16 cellular contexts compared by ENCODE assay signal in the genomic region with DNA sequence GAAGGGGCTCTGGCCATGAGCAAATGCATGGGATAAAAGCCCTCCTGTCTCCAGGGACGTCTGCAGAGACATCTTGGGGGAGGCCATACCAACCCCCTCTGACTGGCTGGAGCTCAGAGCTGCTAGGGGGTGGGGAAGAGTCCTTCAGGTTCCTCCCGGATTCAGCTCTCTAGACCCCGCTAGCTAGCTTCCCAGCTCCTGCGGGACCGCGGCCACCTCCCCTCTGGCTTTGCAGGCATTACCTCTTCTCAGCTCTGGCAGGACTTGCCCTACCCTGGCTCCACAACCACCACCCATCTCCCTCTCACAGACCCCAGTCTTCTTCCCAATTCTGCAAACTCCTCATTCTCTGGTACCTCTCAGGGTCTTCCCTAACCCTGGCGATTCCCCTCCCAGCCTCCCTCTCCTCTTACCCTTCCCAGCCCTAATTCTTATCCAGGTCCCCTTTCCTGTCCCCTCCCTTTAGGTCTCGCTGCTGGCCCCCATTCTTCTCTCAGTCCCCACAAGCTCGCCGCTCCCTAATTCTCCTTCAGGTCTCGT. TPM values are rescaled to one million over a fixed set of nuclear protein-coding genes. Genes with fewer than 3 reads are reported as not detected.
DNase-seq lines count a peak whose midpoint lies in the region; ATAC-seq and TF ChIP-seq lines count a peak whose summit lies in the region.
"Had no signal": no experiment of that assay in that cellular context is flagged by ENCODE, and none has a peak within 500 bp of the region (broad histone marks: within the 10 kb centered on the region; RNA-seq: fewer than 3 reads in every experiment).

No MANE protein-coding gene starts in this region.

- H3K4me1 ChIP-seq in HUES6 (ENCODE audit: control insufficient read depth, insufficient read depth, low read length) (0 out of 2 replicates have a peak, but pooled peaks cover 4% of the 10 kb centered on the region), ovary (ENCODE audit: insufficient read depth) (peaks cover 2% of the 10 kb centered on the region)

- no peaks in the 10 kb centered on the region for H3K36me3 Mint-ChIP-seq in progenitor cell of endocrine pancreas (ENCODE audit: insufficient read depth)
- H3K36me3 Mint-ChIP-seq: CD14-positive monocyte had no signal

- H3K9me3 ChIP-seq in HUES6 (ENCODE audit: control insufficient read depth, insufficient read depth, low read depth, low read length) (peaks cover 7% of the 10 kb centered on the region), ovary (peaks cover 0 to 7% of the 10 kb centered on the region in 2 donors)
- H3K9me3 ChIP-seq: thyroid gland had no signal

- peak overlapping the region; percentile 91 for H3K4me3 ChIP-seq in HUES6 (ENCODE audit: low read depth, low read length)
- no peak overlapping the region for H3K4me3 ChIP-seq in ovary

- H3K9me3 Mint-ChIP-seq in progenitor cell of endocrine pancreas (ENCODE audit: low read depth) = no peaks in the 10 kb centered on the region
- H3K9me3 Mint-ChIP-seq: dendritic cell treated with granulocyte-macrophage colony-stimulating factor and Interleukin-4, amounts not matched to agents 40 ng/mL and 50 ng/mL, for 4 days had no signal

- H3K27me3 ChIP-seq in HUES6 (ENCODE audit: control insufficient read depth, insufficient read depth, low read length) (peaks cover 75% of the 10 kb centered on the region), ovary (no peaks in the 10 kb centered on the region)
- H3K27me3 ChIP-seq: thyroid gland had no signal

- H3K4me3 Mint-ChIP-seq in progenitor cell of endocrine pancreas (ENCODE audit: low read depth) = peak overlapping the region; percentile 75
- H3K4me3 Mint-ChIP-seq: dendritic cell treated with granulocyte-macrophage colony-stimulating factor and Interleukin-4, amounts not matched to agents 40 ng/mL and 50 ng/mL, for 4 days had no signal

- H3K27ac ChIP-seq in HUES6 (ENCODE audit: low read depth, low read length) (no peak overlapping the region), ovary (no peak overlapping the region)
- H3K27ac ChIP-seq: thyroid gland had no signal

- no peak for TF ChIP-seq POLR2A in ovary (IDR thresholded peaks at IDR 0.05)

- H3K27me3 Mint-ChIP-seq in progenitor cell of endocrine pancreas = peaks cover 40% of the 10 kb centered on the region

- intact Hi-C loops in ovary (cut with DNase I) = no loop called here

- 5 to 16% (median 9%) methylated on average over 11 of the region's 11 CpGs for WGBS in ovary, 3 donors

- no peak for ATAC-seq in GM18868 (IDR thresholded peaks at IDR 0.05; ENCODE audit: unreplicated experiment)

- no peaks in the 10 kb centered on the region for H3K36me3 ChIP-seq in HUES6 (ENCODE audit: control insufficient read depth, insufficient read depth, low read length)
- no peaks in the 10 kb centered on the region for H3K36me3 ChIP-seq in ovary
- H3K36me3 ChIP-seq: thyroid gland had no signal

- TF ChIP-seq CTCF in progenitor cell of endocrine pancreas (IDR thresholded peaks at IDR 0.05; ENCODE audit: unreplicated experiment) (no peak), ovary (IDR thresholded peaks at IDR 0.05) (no peak)

- H3K9ac ChIP-seq in HUES6 (ENCODE audit: low read length) = no peak overlapping the region

- H3K27ac Mint-ChIP-seq in progenitor cell of endocrine pancreas = no peak overlapping the region
- H3K27ac Mint-ChIP-seq: CD14-positive monocyte; dendritic cell treated with granulocyte-macrophage colony-stimulating factor and Interleukin-4, amounts not matched to agents 40 ng/mL and 50 ng/mL, for 4 days had no signal

- no peak for TF ChIP-seq EP300 in ovary (IDR thresholded peaks at IDR 0.05)

- DNase-seq in cerebellar cortex (ENCODE audit: low spot score) = peak; percentile 40
- peak; percentile 23 for DNase-seq in iPS-NIHi11 (ENCODE audit: low spot score)
- DNase-seq in progenitor cell of endocrine pancreas (ENCODE audit: low spot score, unreplicated experiment) = no peak
- DNase-seq in activated CD4-positive, alpha-beta T cell treated with anti-CD3 and anti-CD28 coated beads, Interleukin-2, amount 50 U/mL, for 4 hours = no peak
- DNase-seq in ovary = no peak
- DNase-seq: activated CD4-positive, alpha-beta T cell treated with anti-CD3 and anti-CD28 coated beads, Interleukin-2, amount 50 U/mL, for 1 hour; MM.1S; NK-92 treated with Interleukin-12 subunit alpha and Interleukin-12 subunit beta, amount 100 ng/mL, for 24 hours; SIG-M5; stimulated activated CD4-positive, alpha-beta T cell treated with anti-CD3 and anti-CD28 coated beads, Interleukin-2, amount 100 ng/mL, for 48 hours; T1000 had no signal

- peaks cover 17% of the 10 kb centered on the region for H3K4me1 Mint-ChIP-seq in progenitor cell of endocrine pancreas (ENCODE audit: low read depth)
- H3K4me1 Mint-ChIP-seq: CD14-positive monocyte had no signal

RNA-seq across cellular contexts. Expression of a gene that starts 0.8 kb away (rescaled TPM):
- 22.9 and 24.5 TPM in 2 replicates for total RNA-seq in progenitor cell of endocrine pancreas
- total RNA-seq in ovary = 1 to 10 TPM in 1 of 7 donors, under 1 TPM in 3, not detected in 3; 0.13 to 1.0 (median 0.49) TPM
- polyA plus RNA-seq in ovary = under 1 TPM in 1 of 2 donors, not detected in 1; 0.43 TPM
- polyA plus RNA-seq: CD14-positive monocyte had no signal

Comparison
In these comparisons a context has a peak if more than half of its experiments do, and no peak if none do; other contexts are left out.
1. DNase-seq: peak in cerebellar cortex (single experiment) and iPS-NIHi11 (single experiment); none in progenitor cell of endocrine pancreas (single experiment), activated CD4-positive, alpha-beta T cell treated with anti-CD3 and anti-CD28 coated beads, Interleukin-2, amount 50 U/mL, for 4 hours (0 of 2) and ovary (0 of 5).
2. RNA of a gene that starts 0.8 kb away (total RNA-seq): 22.9 to 24.5 TPM in progenitor cell of endocrine pancreas; 0.13 to 1.0 TPM in ovary; every median in the first group is over 10 times any median in the second.